Comparison of ENCODE assay signal across 1 cellular context in genomic region chr17:30291571-30292489, GRCh38.
A peak's percentile ranks its signal among the peaks of the same experiment; 100 is the strongest.
TF ChIP-seq lines count a peak whose summit lies in the region.

A gene with protein sequence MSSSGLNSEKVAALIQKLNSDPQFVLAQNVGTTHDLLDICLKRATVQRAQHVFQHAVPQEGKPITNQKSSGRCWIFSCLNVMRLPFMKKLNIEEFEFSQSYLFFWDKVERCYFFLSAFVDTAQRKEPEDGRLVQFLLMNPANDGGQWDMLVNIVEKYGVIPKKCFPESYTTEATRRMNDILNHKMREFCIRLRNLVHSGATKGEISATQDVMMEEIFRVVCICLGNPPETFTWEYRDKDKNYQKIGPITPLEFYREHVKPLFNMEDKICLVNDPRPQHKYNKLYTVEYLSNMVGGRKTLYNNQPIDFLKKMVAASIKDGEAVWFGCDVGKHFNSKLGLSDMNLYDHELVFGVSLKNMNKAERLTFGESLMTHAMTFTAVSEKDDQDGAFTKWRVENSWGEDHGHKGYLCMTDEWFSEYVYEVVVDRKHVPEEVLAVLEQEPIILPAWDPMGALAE (minus strand): TSS chr17:30291944. CDS start chr17:30291819, 125 bp downstream.

TF ChIP-seq in HCT116, 20 proteins besides CTCF, POLR2A, EP300 and RAD21 (continued from another document):
- TF ChIP-seq, protein P1, sequence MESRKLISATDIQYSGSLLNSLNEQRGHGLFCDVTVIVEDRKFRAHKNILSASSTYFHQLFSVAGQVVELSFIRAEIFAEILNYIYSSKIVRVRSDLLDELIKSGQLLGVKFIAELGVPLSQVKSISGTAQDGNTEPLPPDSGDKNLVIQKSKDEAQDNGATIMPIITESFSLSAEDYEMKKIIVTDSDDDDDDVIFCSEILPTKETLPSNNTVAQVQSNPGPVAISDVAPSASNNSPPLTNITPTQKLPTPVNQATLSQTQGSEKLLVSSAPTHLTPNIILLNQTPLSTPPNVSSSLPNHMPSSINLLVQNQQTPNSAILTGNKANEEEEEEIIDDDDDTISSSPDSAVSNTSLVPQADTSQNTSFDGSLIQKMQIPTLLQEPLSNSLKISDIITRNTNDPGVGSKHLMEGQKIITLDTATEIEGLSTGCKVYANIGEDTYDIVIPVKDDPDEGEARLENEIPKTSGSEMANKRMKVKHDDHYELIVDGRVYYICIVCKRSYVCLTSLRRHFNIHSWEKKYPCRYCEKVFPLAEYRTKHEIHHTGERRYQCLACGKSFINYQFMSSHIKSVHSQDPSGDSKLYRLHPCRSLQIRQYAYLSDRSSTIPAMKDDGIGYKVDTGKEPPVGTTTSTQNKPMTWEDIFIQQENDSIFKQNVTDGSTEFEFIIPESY (IDR thresholded peaks at IDR 0.05; ENCODE audit: extremely low read depth, insufficient replicate concordance, low read length), result peak; percentile 58
- no peak for TF ChIP-seq EZH2 (IDR thresholded peaks at IDR 0.05)
